In the genomic region with DNA sequence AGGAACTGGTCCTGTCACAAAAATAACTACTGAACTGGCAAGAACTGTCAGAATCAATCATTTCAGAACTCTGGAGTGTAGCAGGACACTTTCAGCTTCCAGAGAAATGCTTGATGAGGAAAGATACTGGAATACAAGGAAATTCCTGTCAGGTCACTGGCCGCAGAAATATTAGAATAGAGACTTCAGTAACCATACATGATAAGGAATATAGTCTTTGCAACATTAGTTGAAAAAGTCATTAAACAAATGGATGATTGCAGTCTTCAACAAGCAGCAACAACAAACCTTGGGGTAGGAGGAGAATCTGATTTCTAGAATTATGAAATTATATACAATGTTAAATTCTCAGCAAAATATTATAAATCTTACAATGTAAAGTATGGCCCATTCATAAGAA, we compare ENCODE assay signal across 7 cellular contexts.
"Had no signal": no experiment of that assay in that cellular context is flagged by ENCODE, and none has a peak within 500 bp of the region (broad histone marks: within the 10 kb centered on the region; RNA-seq: fewer than 3 reads in every experiment).

No MANE protein-coding gene starts in this region.

- FAIRE-seq: HepG2, HTR-8/SVneo had no signal

- H3K4me2 ChIP-seq: KMS-11 had no signal

- ATAC-seq: HepG2 had no signal

- H3K9ac ChIP-seq: KMS-11 had no signal

- H3K27ac ChIP-seq: HL-60, KMS-11 had no signal

- DNase-seq: IMR-90, KBM-7, KG1 had no signal
